In genomic region chr22:46147471-46148267, GRCh38 we compare ENCODE assay signal across 2 cellular contexts.
TF ChIP-seq lines count a peak whose summit lies in the region.

No MANE protein-coding gene starts in this region.

TF ChIP-seq in H1, 55 proteins besides CTCF, POLR2A, EP300 and RAD21:
- TF ChIP-seq BCL11A (IDR thresholded peaks at IDR 0.05; ENCODE audit: low read depth in 2 of 2, low read length in 2 of 2), result no peak
- TF ChIP-seq HDAC2 (IDR thresholded peaks at IDR 0.05; ENCODE audit: borderline replicate concordance in 1 of 2, low read depth in 2 of 2, low read length in 2 of 2), result no peak
- no peak for TF ChIP-seq ASH2L (IDR thresholded peaks at IDR 0.05; ENCODE audit: low read length)
- no peak for TF ChIP-seq E2F6 (IDR thresholded peaks at IDR 0.05)
- TF ChIP-seq MAFK (IDR thresholded peaks at IDR 0.05; ENCODE audit: low read depth, low read length), result no peak
- no peak for TF ChIP-seq SIX5 (IDR thresholded peaks at IDR 0.05; ENCODE audit: low read depth, low read length)
- no peak for TF ChIP-seq CEBPB (IDR thresholded peaks at IDR 0.05; ENCODE audit: low read depth, low read length)
- TF ChIP-seq PHF8 (conservative IDR thresholded peaks at IDR 0.05; ENCODE audit: low read depth, low read length), result no peak
- no peak for TF ChIP-seq TBP (IDR thresholded peaks at IDR 0.05; ENCODE audit: low read depth, low read length)
- no peak for TF ChIP-seq TAF7 (optimal IDR thresholded peaks at IDR 0.05; ENCODE audit: borderline replicate concordance, low read depth, low read length)
- no peak for TF ChIP-seq FOSL1 (IDR thresholded peaks at IDR 0.05; ENCODE audit: insufficient read depth, low read depth, low read length)
- TF ChIP-seq ATF2 (IDR thresholded peaks at IDR 0.05; ENCODE audit: low read length), result no peak
- no peak for TF ChIP-seq POLR2AphosphoS5 (IDR thresholded peaks at IDR 0.05; ENCODE audit: low read depth, low read length)
- no peak for TF ChIP-seq JUN (IDR thresholded peaks at IDR 0.05; ENCODE audit: low read depth, low read length)
- TF ChIP-seq BACH1 (IDR thresholded peaks at IDR 0.05; ENCODE audit: low read length), result no peak
- no peak for TF ChIP-seq SP4 (IDR thresholded peaks at IDR 0.05; ENCODE audit: low read length)
- TF ChIP-seq SP1 (IDR thresholded peaks at IDR 0.05; ENCODE audit: low read depth, low read length), result no peak
- no peak for TF ChIP-seq CHD1 (IDR thresholded peaks at IDR 0.05; ENCODE audit: low read depth, low read length)

TF ChIP-seq in HepG2, 621 proteins besides CTCF, POLR2A, EP300 and RAD21 (continues in another document):
- TF ChIP-seq POGK (CRISPR knock-in tag; conservative IDR thresholded peaks at IDR 0.05), result peak; percentile 68; the same call in 1 of the 2 replicates
- TF ChIP-seq ZNF414 (CRISPR knock-in tag; IDR thresholded peaks at IDR 0.05), result peak; percentile 11; the same call in 1 of the 2 replicates
- no peak for TF ChIP-seq PRPF4 (IDR thresholded peaks at IDR 0.05; ENCODE audit: low read depth, low read length, poor library complexity, severe bottlenecking)
- TF ChIP-seq MED1 (CRISPR knock-in tag; IDR thresholded peaks at IDR 0.05), result peak; percentile 83
- TF ChIP-seq HMGXB3 (CRISPR knock-in tag; IDR thresholded peaks at IDR 0.05; ENCODE audit: borderline replicate concordance), result no peak; the same call in 1 of the 2 replicates
- no peak for TF ChIP-seq SRSF9 (IDR thresholded peaks at IDR 0.05; ENCODE audit: borderline replicate concordance, insufficient read depth, low read depth, low read length, poor library complexity, severe bottlenecking)
- no peak for TF ChIP-seq ZNF557 (CRISPR knock-in tag; IDR thresholded peaks at IDR 0.05)
- no peak for TF ChIP-seq ZNF777 (CRISPR knock-in tag; IDR thresholded peaks at IDR 0.05)
- TF ChIP-seq ZFP90 (CRISPR knock-in tag; IDR thresholded peaks at IDR 0.05; ENCODE audit: borderline replicate concordance), result no peak
- no peak for TF ChIP-seq ZNF841 (CRISPR knock-in tag; IDR thresholded peaks at IDR 0.05; ENCODE audit: borderline replicate concordance)
- TF ChIP-seq ZBTB25 (CRISPR knock-in tag; IDR thresholded peaks at IDR 0.05), result no peak
- TF ChIP-seq ZNF547 (CRISPR knock-in tag; IDR thresholded peaks at IDR 0.05), result no peak; the same call in 1 of the 2 replicates
- TF ChIP-seq GLMP (CRISPR knock-in tag; IDR thresholded peaks at IDR 0.05; ENCODE audit: borderline replicate concordance), result no peak
- peak; percentile 62; the same call in 1 of the 2 replicates for TF ChIP-seq SPEN (CRISPR knock-in tag; IDR thresholded peaks at IDR 0.05; ENCODE audit: low read depth)
- no peak for TF ChIP-seq ZSCAN5A (CRISPR knock-in tag; IDR thresholded peaks at IDR 0.05; ENCODE audit: borderline replicate concordance)
- 0 out of 2 replicates have a peak, but pooled peaks have one; percentile 13 for TF ChIP-seq E2F2 (CRISPR knock-in tag; IDR thresholded peaks at IDR 0.05; ENCODE audit: borderline replicate concordance)
- TF ChIP-seq GMEB1 (CRISPR knock-in tag; IDR thresholded peaks at IDR 0.05; ENCODE audit: borderline replicate concordance), result peak; percentile 54
- TF ChIP-seq SNAPC4 (CRISPR knock-in tag; IDR thresholded peaks at IDR 0.05), result no peak
- no peak for TF ChIP-seq FOSL1 (CRISPR knock-in tag; IDR thresholded peaks at IDR 0.05; ENCODE audit: borderline replicate concordance)
- no peak for TF ChIP-seq FIP1L1 (IDR thresholded peaks at IDR 0.05; ENCODE audit: borderline replicate concordance, insufficient read depth, low read depth, low read length)
- no peak for TF ChIP-seq NAIF1 (CRISPR knock-in tag; IDR thresholded peaks at IDR 0.05; ENCODE audit: borderline replicate concordance)
- no peak for TF ChIP-seq NBN (conservative IDR thresholded peaks at IDR 0.05)
- TF ChIP-seq ZSCAN29 (CRISPR knock-in tag; conservative IDR thresholded peaks at IDR 0.05), result 0 out of 2 replicates have a peak, but pooled peaks have one; percentile 58
